Comparison of ENCODE assay signal across 26 cellular contexts in the genomic region with DNA sequence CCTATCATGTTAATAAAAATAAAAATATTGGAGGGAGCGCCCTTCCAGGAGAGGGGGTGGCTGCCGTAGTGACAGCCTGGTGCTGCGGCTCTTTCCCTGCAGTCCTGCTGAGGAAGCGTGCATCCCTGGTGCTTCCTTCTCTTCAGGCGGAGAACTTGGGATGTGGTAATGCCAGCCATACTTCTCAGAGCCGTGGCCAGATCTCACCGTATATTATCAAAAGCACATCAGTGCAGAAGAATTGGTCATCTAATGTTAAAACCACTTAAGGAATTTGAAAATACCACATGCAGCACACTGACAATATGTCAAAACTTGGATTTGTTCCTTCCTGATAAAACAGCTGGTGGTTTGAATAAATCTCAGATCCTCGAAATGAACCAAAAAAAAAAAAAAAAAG. TPM values are rescaled to one million over a fixed set of nuclear protein-coding genes. Genes with fewer than 3 reads are reported as not detected.
"Had no signal": no experiment of that assay in that cellular context is flagged by ENCODE, and none has a peak within 500 bp of the region (broad histone marks: within the 10 kb centered on the region; RNA-seq: fewer than 3 reads in every experiment).

No MANE protein-coding gene starts in this region.

- H3K36me3 ChIP-seq: adrenal gland, colonic mucosa, gastroesophageal sphincter, heart left ventricle, left ventricle myocardium inferior, neural progenitor cell, right atrium auricular region, upper lobe of left lung had no signal

- H3K9ac ChIP-seq: neural progenitor cell had no signal

- DNase-seq: activated CD4-positive, alpha-beta T cell treated with anti-CD3 and anti-CD28 coated beads, Interleukin-2, amount 50 U/mL, for 1 hour; activated CD4-positive, CD25-positive, alpha-beta regulatory T cell treated with anti-CD3 and anti-CD28 coated beads, Interleukin-2, amount 50 U/mL, for 72 hours; activated CD8-positive, alpha-beta memory T cell treated with anti-CD3 and anti-CD28 coated beads for 24 hours; activated CD8-positive, alpha-beta memory T cell treated with anti-CD3 and anti-CD28 coated beads, Interleukin-2, amount 50 U/mL, for 48 hours; activated effector memory CD4-positive, alpha-beta T cell treated with Interleukin-2 at 50 U/mL for 16 hours; activated T-cell treated with anti-CD3 and anti-CD28 coated beads, Interleukin-2, amount 50 U/mL, for 48 hours; adrenal gland; body of pancreas; central memory CD4-positive, alpha-beta T cell; colonic mucosa; heart left ventricle; kidney glomerular epithelial cell; left ventricle myocardium inferior; naive thymus-derived CD4-positive, alpha-beta T cell; small intestine; stimulated activated CD4-positive, alpha-beta T cell treated with anti-CD3 and anti-CD28 coated beads, Interleukin-15, amount 100 ng/mL, for 24 hours; stimulated activated CD4-positive, alpha-beta T cell treated with anti-CD3 and anti-CD28 coated beads, Interleukin-2, amount 100 ng/mL, for 48 hours; stimulated activated naive CD8-positive, alpha-beta T cell treated with anti-CD3 and anti-CD28 coated beads, Interleukin-15, amount 100 ng/mL, for 72 hours; T-helper 2 cell; upper lobe of left lung had no signal

- H2AFZ ChIP-seq: neural progenitor cell had no signal

- H3K27me3 ChIP-seq: adrenal gland, body of pancreas, colonic mucosa, gastroesophageal sphincter, heart left ventricle, neural progenitor cell, right atrium auricular region, upper lobe of left lung had no signal

- H3K36me3 Mint-ChIP-seq: neural progenitor cell had no signal

- H3K4me3 Mint-ChIP-seq: activated naive CD4-positive, alpha-beta T cell treated with anti-CD3 and anti-CD28 coated beads, Interleukin-2, amount 50 U/mL, for 24 hours; naive thymus-derived CD4-positive, alpha-beta T cell; neural progenitor cell; stimulated activated naive CD8-positive, alpha-beta T cell treated with anti-CD3 and anti-CD28 coated beads, Interleukin-15, amount 100 ng/mL, for 72 hours had no signal

- H3K4me2 ChIP-seq: neural progenitor cell had no signal

- H3K9me3 Mint-ChIP-seq: activated naive CD4-positive, alpha-beta T cell treated with anti-CD3 and anti-CD28 coated beads, Interleukin-2, amount 50 U/mL, for 24 hours had no signal

- H3K4me1 ChIP-seq: adrenal gland, body of pancreas, colonic mucosa, gastroesophageal sphincter, heart left ventricle, left ventricle myocardium inferior, neural progenitor cell, right atrium auricular region, upper lobe of left lung had no signal

- H3K9me3 ChIP-seq: body of pancreas, colonic mucosa had no signal

- H3K4me3 ChIP-seq: adrenal gland, body of pancreas, colonic mucosa, gastroesophageal sphincter, heart left ventricle, left ventricle myocardium inferior, neural progenitor cell, right atrium auricular region, upper lobe of left lung had no signal

- H3K27ac Mint-ChIP-seq: activated naive CD4-positive, alpha-beta T cell treated with anti-CD3 and anti-CD28 coated beads, Interleukin-2, amount 50 U/mL, for 24 hours; naive thymus-derived CD4-positive, alpha-beta T cell; neural progenitor cell; progenitor cell of endocrine pancreas; stimulated activated naive CD8-positive, alpha-beta T cell treated with anti-CD3 and anti-CD28 coated beads, Interleukin-15, amount 100 ng/mL, for 72 hours had no signal

- FAIRE-seq: small intestine had no signal

- H3K4me1 Mint-ChIP-seq: activated naive CD4-positive, alpha-beta T cell treated with anti-CD3 and anti-CD28 coated beads, Interleukin-2, amount 50 U/mL, for 24 hours; naive thymus-derived CD4-positive, alpha-beta T cell; neural progenitor cell; stimulated activated naive CD8-positive, alpha-beta T cell treated with anti-CD3 and anti-CD28 coated beads, Interleukin-15, amount 100 ng/mL, for 72 hours had no signal

- H3K27me3 Mint-ChIP-seq: progenitor cell of endocrine pancreas; stimulated activated naive CD8-positive, alpha-beta T cell treated with anti-CD3 and anti-CD28 coated beads, Interleukin-15, amount 100 ng/mL, for 72 hours had no signal

- ATAC-seq: body of pancreas; gastroesophageal sphincter; heart left ventricle; naive thymus-derived CD4-positive, alpha-beta T cell; stimulated activated naive CD8-positive, alpha-beta T cell treated with anti-CD3 and anti-CD28 coated beads, Interleukin-15, amount 100 ng/mL, for 72 hours had no signal

- H3K27ac ChIP-seq: adrenal gland, body of pancreas, colonic mucosa, gastroesophageal sphincter, heart left ventricle, left ventricle myocardium inferior, neural progenitor cell, right atrium auricular region, upper lobe of left lung, VCaP had no signal

RNA-seq across cellular contexts. Expression of a gene that starts 47.3 kb away (rescaled TPM):
- polyA plus RNA-seq: naive thymus-derived CD4-positive, alpha-beta T cell had no signal
